ENCODE assay signal across 27 cellular contexts in genomic region chr10:51034769-51035168, GRCh38.
"Had no signal": no experiment of that assay in that cellular context is flagged by ENCODE, and none has a peak within 500 bp of the region (broad histone marks: within the 10 kb centered on the region; RNA-seq: fewer than 3 reads in every experiment).

No MANE protein-coding gene starts in this region.

- H3K4me3 ChIP-seq: coronary artery, gastroesophageal sphincter, heart left ventricle, lower lobe of right lung, pancreas, right atrium auricular region, smooth muscle cell, suprapubic skin, transverse colon, upper lobe of right lung, uterus had no signal

- H3K27me3 ChIP-seq: foreskin keratinocyte, gastroesophageal sphincter, heart left ventricle, pancreas, right atrium auricular region, suprapubic skin, transverse colon, upper lobe of right lung, uterus had no signal

- DNase-seq: effector memory CD8-positive, alpha-beta T cell; foreskin keratinocyte; heart left ventricle; hippocampal formation; islet precursor cell; kidney glomerular epithelial cell; left ventricle myocardium superior; lower lobe of right lung; natural killer cell; stimulated activated CD4-positive, alpha-beta T cell treated with anti-CD3 and anti-CD28 coated beads, Interleukin-12 subunit alpha, Interleukin-12 subunit beta, amount 100 ng/mL, for 4 hours; stimulated activated CD4-positive, alpha-beta T cell treated with anti-CD3 and anti-CD28 coated beads, Interleukin-1b, Interleukin-23, amount 100 ng/mL, for 48 hours; stimulated activated CD4-positive, alpha-beta T cell treated with anti-CD3 and anti-CD28 coated beads, Interleukin-4, amount 100 ng/mL, for 1 hour; stimulated activated CD8-positive, alpha-beta memory T cell treated with anti-CD3 and anti-CD28 coated beads, Interleukin-4, amount 100 ng/mL, for 48 hours; stimulated activated naive CD4-positive, alpha-beta T cell; stimulated activated naive CD8-positive, alpha-beta T cell treated with anti-CD3 and anti-CD28 coated beads, Interleukin-15, amount 100 ng/mL, for 72 hours; upper lobe of right lung; uterus had no signal

- H3K4me2 ChIP-seq: smooth muscle cell had no signal

- H3K36me3 ChIP-seq: gastroesophageal sphincter, heart left ventricle, lower lobe of right lung, pancreas, right atrium auricular region, suprapubic skin, transverse colon, upper lobe of right lung, uterus had no signal

- H3K4me1 ChIP-seq: heart left ventricle, lower lobe of right lung, right atrium auricular region, suprapubic skin, upper lobe of right lung, uterus had no signal

- ATAC-seq: effector memory CD8-positive, alpha-beta T cell; foreskin keratinocyte; gastroesophageal sphincter; heart left ventricle; left ventricle myocardium superior; natural killer cell; sciatic nerve; stimulated activated naive CD8-positive, alpha-beta T cell treated with anti-CD3 and anti-CD28 coated beads, Interleukin-15, amount 100 ng/mL, for 72 hours; upper lobe of right lung had no signal

- FAIRE-seq: endometrium, pancreas had no signal

- H3K27ac ChIP-seq: epithelial cell of prostate, foreskin keratinocyte, gastroesophageal sphincter, heart left ventricle, lower lobe of right lung, pancreas, right atrium auricular region, suprapubic skin, transverse colon, upper lobe of right lung, uterus had no signal

- H3K9me3 ChIP-seq: gastroesophageal sphincter, lower lobe of right lung, pancreas, right atrium auricular region, suprapubic skin, transverse colon, upper lobe of right lung, uterus had no signal
